ENCODE assay signal across 15 cellular contexts in genomic region chr1:185337221-185337620, GRCh38. TPM values are rescaled to one million over a fixed set of nuclear protein-coding genes. Genes with fewer than 3 reads are reported as not detected.
DNase-seq lines count a peak whose midpoint lies in the region; ATAC-seq and TF ChIP-seq lines count a peak whose summit lies in the region.
"Had no signal": no experiment of that assay in that cellular context is flagged by ENCODE, and none has a peak within 500 bp of the region (broad histone marks: within the 10 kb centered on the region; RNA-seq: fewer than 3 reads in every experiment).

No MANE protein-coding gene starts in this region.

- H3K27me3 ChIP-seq in left ventricle myocardium inferior (ENCODE audit: low read depth) (no peaks in the 10 kb centered on the region), vagina (no peaks in the 10 kb centered on the region)
- H3K27me3 ChIP-seq: pancreas had no signal

- TF ChIP-seq POLR2A in vagina (IDR thresholded peaks at IDR 0.05) = no peak

- H3K4me3 ChIP-seq in left ventricle myocardium inferior = no peak overlapping the region
- H3K4me3 ChIP-seq in fibroblast of villous mesenchyme (ENCODE audit: low read depth, low read length) = no peak overlapping the region
- no peak overlapping the region for H3K4me3 ChIP-seq in vagina
- H3K4me3 ChIP-seq: lung, pancreas had no signal

- ATAC-seq in Right ventricle myocardium inferior (peak; percentile 59), left lobe of liver (no peak)

- H3K27ac ChIP-seq in left ventricle myocardium inferior (replicated peaks) (no peak overlapping the region), vagina (peak overlapping the region; percentile 13)

- TF ChIP-seq CTCF in left ventricle myocardium inferior (IDR thresholded peaks at IDR 0.05; ENCODE audit: borderline replicate concordance) (no peak), fibroblast of villous mesenchyme (IDR thresholded peaks at IDR 0.05; ENCODE audit: insufficient read depth, low read depth, low read length) (no peak), vagina (IDR thresholded peaks at IDR 0.05) (no peak)

- no peaks in the 10 kb centered on the region for H3K4me1 ChIP-seq in left ventricle myocardium inferior
- peaks cover 7% of the 10 kb centered on the region for H3K4me1 ChIP-seq in vagina
- H3K4me1 ChIP-seq: pancreas had no signal

- intact Hi-C loops in Right ventricle myocardium inferior (cut with DNase I) (no loop called here), left ventricle myocardium inferior (cut with micrococcal nuclease) (no loop called here), vagina (cut with DNase I) (no loop called here)

- H3K9me3 ChIP-seq in left ventricle myocardium inferior (replicated peaks) = no peaks in the 10 kb centered on the region
- no peaks in the 10 kb centered on the region for H3K9me3 ChIP-seq in vagina
- H3K9me3 ChIP-seq: pancreas had no signal

- H3K36me3 ChIP-seq in left ventricle myocardium inferior = no peaks in the 10 kb centered on the region
- H3K36me3 ChIP-seq in vagina = no peaks in the 10 kb centered on the region
- H3K36me3 ChIP-seq: pancreas had no signal

- no peak for DNase-seq in Right ventricle myocardium inferior (ENCODE audit: missing footprints)
- DNase-seq in left ventricle myocardium inferior = no peak
- peak; percentile 87 for DNase-seq in SIG-M5 treated with dmso at 0.1 percent for 504 hours (lab: John Stamatoyannopoulos, UW; ENCODE audit: unreplicated experiment)
- peak; percentile 52 for DNase-seq in fibroblast of villous mesenchyme (ENCODE audit: low read depth)
- DNase-seq in vagina (ENCODE audit: extremely low spot score in 2 of 2) = no peak
- no peak for DNase-seq in C1 segment of cervical spinal cord (lab: John Stamatoyannopoulos, UW)
- DNase-seq in NCI-H2171 (lab: John Stamatoyannopoulos, UW) = no peak
- DNase-seq in left lobe of liver (ENCODE audit: low spot score) = no peak
- DNase-seq: ACHN; DMS79; H9; NCI-H446; pancreas; stimulated activated CD8-positive, alpha-beta memory T cell treated with anti-CD3 and anti-CD28 coated beads, Interleukin-4, amount 100 ng/mL, for 48 hours had no signal

RNA-seq across cellular contexts. Expression of gene IVNS1ABP, which starts 20.2 kb away (rescaled TPM):
- 59.0 TPM for total RNA-seq in Right ventricle myocardium inferior
- total RNA-seq in left ventricle myocardium inferior = 70.3 TPM
- 35.4 and 76.0 TPM in 2 replicates for total RNA-seq in fibroblast of villous mesenchyme
- total RNA-seq in vagina = 125 TPM
- 23.7 TPM for total RNA-seq in left lobe of liver

Comparison
In these comparisons a context has a peak if more than half of its experiments do, and no peak if none do; other contexts are left out.
1. DNase-seq: peak in SIG-M5 treated with dmso at 0.1 percent for 504 hours (single experiment) and fibroblast of villous mesenchyme (single experiment); none in Right ventricle myocardium inferior (single experiment), left ventricle myocardium inferior (single experiment), vagina (0 of 2), C1 segment of cervical spinal cord (0 of 14), NCI-H2171 (single experiment) and left lobe of liver (single experiment).